14 cellular contexts compared by ENCODE assay signal in the genomic region with DNA sequence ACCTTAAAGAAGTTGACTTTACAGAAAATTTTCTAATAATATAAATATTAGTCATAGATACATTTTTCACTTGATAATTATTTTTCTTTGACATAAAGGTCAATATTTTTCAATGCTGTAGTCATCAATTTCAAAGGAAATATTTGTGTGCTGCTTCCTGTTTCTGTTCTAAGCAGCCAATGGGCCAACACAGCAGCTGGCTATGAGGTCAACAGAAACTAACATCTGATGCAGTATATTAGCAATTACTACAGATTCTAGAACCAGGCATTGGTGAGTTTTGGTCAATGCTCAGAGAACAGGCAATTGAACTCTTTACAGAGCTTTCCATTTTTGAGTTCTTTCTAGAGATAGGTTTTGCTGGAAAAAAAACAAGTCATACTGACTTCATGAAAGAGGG.
DNase-seq lines count a peak whose midpoint lies in the region; ATAC-seq and TF ChIP-seq lines count a peak whose summit lies in the region.
"Had no signal": no experiment of that assay in that cellular context is flagged by ENCODE, and none has a peak within 500 bp of the region (broad histone marks: within the 10 kb centered on the region; RNA-seq: fewer than 3 reads in every experiment).

No MANE protein-coding gene starts in this region.

- no peaks in the 10 kb centered on the region for H3F3A ChIP-seq in MM.1S (ENCODE audit: insufficient read depth, low read length)

- in situ Hi-C loops in brain microvascular endothelial cell (cut with HindIII; ENCODE audit: low pct_ligation_motif_present, low sequenced_read_pairs): no loop called here

- no peak overlapping the region for H3K9ac ChIP-seq in MM.1S (ENCODE audit: low read length)

- H4K20me1 ChIP-seq in MM.1S (ENCODE audit: insufficient read depth, low read length): no peaks in the 10 kb centered on the region

- no peak overlapping the region for H2AFZ ChIP-seq in MM.1S (ENCODE audit: low read length)

- H3K27ac ChIP-seq in MM.1S (ENCODE audit: low read length): peak overlapping the region; percentile 14; the same call in 1 of the 2 replicates
- H3K27ac ChIP-seq in brain microvascular endothelial cell: no peak overlapping the region
- H3K27ac ChIP-seq: 22Rv1 had no signal

- intact Hi-C loops in left cardiac atrium (cut with DNase I): no loop called here

- H3K4me3 ChIP-seq in MM.1S (ENCODE audit: low read length) (no peak overlapping the region), brain microvascular endothelial cell (ENCODE audit: low read depth, low read length) (no peak overlapping the region)

- DNase-seq in DMS53 (lab: John Stamatoyannopoulos, UW) (peak; percentile 48), MM.1S (peak; percentile 69), brain microvascular endothelial cell (peak; percentile 25), iris pigment epithelial cell (ENCODE audit: low read depth) (peak; percentile 36), glomerular visceral epithelial cell (ENCODE audit: extremely low spot score) (no peak), left cardiac atrium (no peak)
- DNase-seq: CD8-positive, alpha-beta T cell; COR-L47; DMS153; GF-D8; GOT3; H9 had no signal

- H3K4me2 ChIP-seq in MM.1S (ENCODE audit: low read depth, low read length): 0 out of 2 replicates have a peak overlapping the region, but pooled peaks have one; percentile 7

- H3K79me2 ChIP-seq in MM.1S (ENCODE audit: low read length): no peaks in the 10 kb centered on the region

- H3K36me3 ChIP-seq in MM.1S (replicated peaks; ENCODE audit: insufficient read depth, low read length) (no peaks in the 10 kb centered on the region), brain microvascular endothelial cell (replicated peaks) (no peaks in the 10 kb centered on the region)

- no peak for ATAC-seq in GM21717 (IDR thresholded peaks at IDR 0.05; ENCODE audit: unreplicated experiment)
- no peak for ATAC-seq in left cardiac atrium
- ATAC-seq: CD8-positive, alpha-beta T cell had no signal

- no peaks in the 10 kb centered on the region for H3K9me2 ChIP-seq in MM.1S (replicated peaks; ENCODE audit: insufficient read depth, low read length)

- TF ChIP-seq CTCF in MM.1S (IDR thresholded peaks at IDR 0.05; ENCODE audit: low read length): no peak
- no peak for TF ChIP-seq CTCF in brain microvascular endothelial cell (IDR thresholded peaks at IDR 0.05; ENCODE audit: low read depth, low read length, missing control alignments)

- H3K4me1 ChIP-seq in MM.1S (ENCODE audit: low read length): no peaks in the 10 kb centered on the region

- H3K27me3 ChIP-seq in MM.1S (replicated peaks; ENCODE audit: insufficient read depth, low read length) (no peaks in the 10 kb centered on the region), brain microvascular endothelial cell (replicated peaks) (no peaks in the 10 kb centered on the region)

- no peaks in the 10 kb centered on the region for H3K9me3 ChIP-seq in MM.1S (replicated peaks; ENCODE audit: insufficient read depth, low read length)

Comparison
In these comparisons a context has a peak if more than half of its experiments do, and no peak if none do; other contexts are left out.
1. DNase-seq: peak in DMS53 (single experiment), MM.1S (single experiment), brain microvascular endothelial cell (single experiment) and iris pigment epithelial cell (single experiment); none in glomerular visceral epithelial cell (single experiment) and left cardiac atrium (single experiment).